9 cellular contexts compared by ENCODE assay signal in genomic region chr1:19390166-19390850, GRCh38.
A peak's percentile ranks its signal among the peaks of the same experiment; 100 is the strongest.
DNase-seq lines count a peak whose midpoint lies in the region; ATAC-seq and TF ChIP-seq lines count a peak whose summit lies in the region.
"Had no signal": no experiment of that assay in that cellular context is flagged by ENCODE, and none has a peak within 500 bp of the region (broad histone marks: within the 10 kb centered on the region; RNA-seq: fewer than 3 reads in every experiment).

No MANE protein-coding gene starts in this region.

- intact Hi-C loops in dorsolateral prefrontal cortex (cut with DNase I) (loop anchor here (2.0 to 10.0 kb wide), 4 partner anchors 46 to 262 kb away; no protein-coding TSS in a partner anchor), prostate gland (cut with DNase I) (loop anchor here (5.0 kb wide), 2 partner anchors 172 to 262 kb away; no protein-coding TSS in a partner anchor)

- H3K9me3 ChIP-seq in BLaER1 treated with 17β-estradiol and CSF1 and Interleukin-3, amounts not matched to agents 10 nM and 100 nM (replicated peaks in 1 of 11) = no peaks in the 10 kb centered on the region
- no peaks in the 10 kb centered on the region for H3K9me3 ChIP-seq in prostate gland

- no peak for DNase-seq in dorsolateral prefrontal cortex
- DNase-seq in prostate gland (ENCODE audit: low spot score) = no peak
- DNase-seq in NCI-H524 treated with DMSO at 0.1 percent for 48 hours (lab: John Stamatoyannopoulos, UW) = no peak
- no peak for DNase-seq in NCI-H2081 (lab: John Stamatoyannopoulos, UW)
- DNase-seq: NCI-H446 treated with DMSO at 0.1 percent for 48 hours had no signal

- TF ChIP-seq POLR2A in prostate gland (IDR thresholded peaks at IDR 0.05) (no peak), GM18505 (IDR thresholded peaks at IDR 0.05; ENCODE audit: borderline replicate concordance, extremely low read depth, insufficient read depth, insufficient read length) (no peak)

- ATAC-seq in HG03432 (IDR thresholded peaks at IDR 0.05; ENCODE audit: unreplicated experiment) (peak; percentile 10), GM18505 (IDR thresholded peaks at IDR 0.05; ENCODE audit: unreplicated experiment) (no peak), GM21381 (IDR thresholded peaks at IDR 0.05; ENCODE audit: unreplicated experiment) (no peak)

- H3K36me3 ChIP-seq in BLaER1 treated with 17β-estradiol and CSF1 and Interleukin-3, amounts not matched to agents 10 nM and 100 nM = peaks cover 7 to 42% (median 18%) of the 10 kb centered on the region in 11 experiments
- H3K36me3 ChIP-seq in prostate gland = no peaks in the 10 kb centered on the region

- no peak for TF ChIP-seq CTCF in dorsolateral prefrontal cortex (IDR thresholded peaks at IDR 0.05 in 54 of 56, conservative IDR thresholded peaks at IDR 0.05 in 2 of 56; ENCODE audit: low read depth in 1 of 56, partially characterized antibody in 56 of 56)
- TF ChIP-seq CTCF in prostate gland (IDR thresholded peaks at IDR 0.05) = no peak

- WGBS in prostate gland = 38% methylated on average over 19 of the region's 19 CpGs

- peak overlapping the region; percentile 46 to 82 (median 71) for H3K9ac ChIP-seq in BLaER1 treated with 17β-estradiol and CSF1 and Interleukin-3, amounts not matched to agents 10 nM and 100 nM

- peak overlapping the region; percentile 83 to 98 (median 94) for H3K4me2 ChIP-seq in BLaER1 treated with 17β-estradiol and CSF1 and Interleukin-3, amounts not matched to agents 10 nM and 100 nM

- H3K27me3 ChIP-seq in BLaER1 treated with 17β-estradiol and CSF1 and Interleukin-3, amounts not matched to agents 10 nM and 100 nM = no peaks in the 10 kb centered on the region
- H3K27me3 ChIP-seq in dorsolateral prefrontal cortex (no peaks in the 10 kb centered on the region), prostate gland (replicated peaks; ENCODE audit: insufficient read depth) (no peaks in the 10 kb centered on the region)

- peaks cover 76 to 84% (median 84%) of the 10 kb centered on the region in 10 experiments for H3K4me1 ChIP-seq in BLaER1 treated with 17β-estradiol and CSF1 and Interleukin-3, amounts not matched to agents 10 nM and 100 nM
- peaks cover 27% of the 10 kb centered on the region for H3K4me1 ChIP-seq in prostate gland (replicated peaks)

- peak overlapping the region; percentile 48 to 78 (median 71); a peak in 21 of 22 replicates for H3K27ac ChIP-seq in BLaER1 treated with 17β-estradiol and CSF1 and Interleukin-3, amounts not matched to agents 10 nM and 100 nM
- H3K27ac ChIP-seq in dorsolateral prefrontal cortex = peak overlapping the region in 53 of 59 donors; percentile 3 to 86 (median 66)
- peak overlapping the region; percentile 63 to 82 for H3K27ac ChIP-seq in prostate gland

- peaks cover 74 to 100% (median 100%) of the 10 kb centered on the region in 11 experiments for H4K20me1 ChIP-seq in BLaER1 treated with 17β-estradiol and CSF1 and Interleukin-3, amounts not matched to agents 10 nM and 100 nM

- peak overlapping the region; percentile 18 to 57 (median 42); a peak in 18 of 20 replicates for H3K4me3 ChIP-seq in BLaER1 treated with 17β-estradiol and CSF1 and Interleukin-3, amounts not matched to agents 10 nM and 100 nM
- peak overlapping the region in 4 of 59 donors; percentile 6 to 31 (median 10) for H3K4me3 ChIP-seq in dorsolateral prefrontal cortex
- no peak overlapping the region for H3K4me3 ChIP-seq in prostate gland

Comparison
In these comparisons a context has a peak if more than half of its experiments do, and no peak if none do; other contexts are left out.
1. H3K4me3 ChIP-seq: peak in BLaER1 treated with 17β-estradiol and CSF1 and Interleukin-3, amounts not matched to agents 10 nM and 100 nM (10 of 10); none in prostate gland (0 of 2).
2. Peak in every context shown above with its lines, with median percentiles within 50 percentile points of each other: H3K27ac ChIP-seq.